1 cellular context compared by ENCODE assay signal in the genomic region with DNA sequence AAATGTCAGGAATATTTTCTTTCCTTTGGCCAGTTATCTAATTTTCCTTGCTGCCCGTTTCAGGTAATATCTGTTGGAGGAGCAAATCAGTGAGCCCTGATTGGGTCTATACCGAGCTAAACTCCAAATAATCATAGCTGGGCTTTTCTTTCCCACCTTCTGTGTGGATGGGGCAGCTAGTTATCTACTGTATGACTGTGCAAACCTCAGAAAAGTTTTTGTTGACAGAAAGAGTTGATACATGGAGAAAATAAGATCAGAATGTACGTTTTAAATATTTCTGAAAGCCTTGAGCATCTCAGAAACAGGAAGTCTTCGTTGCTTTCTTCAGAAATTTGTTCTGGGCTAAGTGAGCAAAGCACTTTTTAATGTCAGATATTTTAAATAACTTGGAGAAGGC.
TF ChIP-seq lines count a peak whose summit lies in the region.

No MANE protein-coding gene starts in this region.

TF ChIP-seq in A549, 52 proteins besides CTCF, POLR2A, EP300 and RAD21 (continued from another document):
- TF ChIP-seq, protein P1, sequence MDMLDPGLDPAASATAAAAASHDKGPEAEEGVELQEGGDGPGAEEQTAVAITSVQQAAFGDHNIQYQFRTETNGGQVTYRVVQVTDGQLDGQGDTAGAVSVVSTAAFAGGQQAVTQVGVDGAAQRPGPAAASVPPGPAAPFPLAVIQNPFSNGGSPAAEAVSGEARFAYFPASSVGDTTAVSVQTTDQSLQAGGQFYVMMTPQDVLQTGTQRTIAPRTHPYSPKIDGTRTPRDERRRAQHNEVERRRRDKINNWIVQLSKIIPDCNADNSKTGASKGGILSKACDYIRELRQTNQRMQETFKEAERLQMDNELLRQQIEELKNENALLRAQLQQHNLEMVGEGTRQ (IDR thresholded peaks at IDR 0.05), result no peak
- TF ChIP-seq HOXB13 (CRISPR knock-in tag; IDR thresholded peaks at IDR 0.05; ENCODE audit: low read depth) (no peak), SREBF2 (IDR thresholded peaks at IDR 0.05) (no peak), CHD2 (IDR thresholded peaks at IDR 0.05; ENCODE audit: low read length, partially characterized antibody) (no peak), PHF8 (IDR thresholded peaks at IDR 0.05; ENCODE audit: borderline replicate concordance, low read depth) (no peak), MYC (IDR thresholded peaks at IDR 0.05; ENCODE audit: borderline replicate concordance, low read length) (no peak), NFE2L2 (conservative IDR thresholded peaks at IDR 0.05; ENCODE audit: low read length) (no peak), CBX2 (IDR thresholded peaks at IDR 0.05; ENCODE audit: borderline replicate concordance, low read depth) (no peak), CEBPB (IDR thresholded peaks at IDR 0.05) (no peak), KDM1A (IDR thresholded peaks at IDR 0.05; ENCODE audit: low read depth) (no peak), HOXB5 (CRISPR knock-in tag; IDR thresholded peaks at IDR 0.05) (no peak), JUNB (IDR thresholded peaks at IDR 0.05) (no peak)
- TF ChIP-seq, protein P2, sequence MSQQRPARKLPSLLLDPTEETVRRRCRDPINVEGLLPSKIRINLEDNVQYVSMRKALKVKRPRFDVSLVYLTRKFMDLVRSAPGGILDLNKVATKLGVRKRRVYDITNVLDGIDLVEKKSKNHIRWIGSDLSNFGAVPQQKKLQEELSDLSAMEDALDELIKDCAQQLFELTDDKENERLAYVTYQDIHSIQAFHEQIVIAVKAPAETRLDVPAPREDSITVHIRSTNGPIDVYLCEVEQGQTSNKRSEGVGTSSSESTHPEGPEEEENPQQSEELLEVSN (IDR thresholded peaks at IDR 0.05; ENCODE audit: borderline replicate concordance, low read depth), result no peak
TF ChIP-seq in A549: peak in this region for 0.
